20 cellular contexts compared by ENCODE assay signal in the genomic region with DNA sequence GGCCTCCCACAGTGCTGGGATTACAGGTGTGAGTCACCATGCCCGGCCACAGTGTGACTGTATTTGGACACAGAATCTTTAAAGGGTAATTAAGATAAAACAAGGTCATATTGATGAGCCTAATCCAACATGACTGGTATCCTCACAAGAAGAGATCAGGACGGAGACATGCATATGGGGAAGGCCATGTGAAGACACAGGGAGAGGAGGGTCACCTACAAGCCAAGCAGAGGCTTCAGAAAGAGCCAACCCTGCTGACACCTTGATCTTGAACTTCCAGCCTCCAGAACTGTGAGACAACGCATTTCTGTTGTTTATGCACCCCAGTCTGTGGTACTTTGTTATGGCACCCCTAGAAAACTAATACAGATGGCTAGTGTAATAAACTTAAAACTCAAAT.
"Had no signal": no experiment of that assay in that cellular context is flagged by ENCODE, and none has a peak within 500 bp of the region (broad histone marks: within the 10 kb centered on the region; RNA-seq: fewer than 3 reads in every experiment).

No MANE protein-coding gene starts in this region.

- H3K27ac ChIP-seq: SJSA1 had no signal

- H3K27me3 ChIP-seq: SJSA1 had no signal

- H3K4me3 ChIP-seq: SJSA1, SK-N-MC had no signal

- DNase-seq: IMR-90, KG1, MM.1S, NCI-H1092 treated with DMSO at 0.1 percent for 48 hours, NCI-H1436, NCI-H187, NCI-H2029, NCI-H2081 treated with DMSO at 0.1 percent for 48 hours, NCI-H2171, NCI-H226, NCI-H446, NCI-H510A, NCI-H524 treated with DMSO at 0.1 percent for 48 hours, NCI-H69, NCI-H774, Right ventricle myocardium superior, RPMI8226, SIG-M5 had no signal

- H3K9me3 ChIP-seq: SJSA1 had no signal
